ENCODE assay signal across 11 cellular contexts in the genomic region with DNA sequence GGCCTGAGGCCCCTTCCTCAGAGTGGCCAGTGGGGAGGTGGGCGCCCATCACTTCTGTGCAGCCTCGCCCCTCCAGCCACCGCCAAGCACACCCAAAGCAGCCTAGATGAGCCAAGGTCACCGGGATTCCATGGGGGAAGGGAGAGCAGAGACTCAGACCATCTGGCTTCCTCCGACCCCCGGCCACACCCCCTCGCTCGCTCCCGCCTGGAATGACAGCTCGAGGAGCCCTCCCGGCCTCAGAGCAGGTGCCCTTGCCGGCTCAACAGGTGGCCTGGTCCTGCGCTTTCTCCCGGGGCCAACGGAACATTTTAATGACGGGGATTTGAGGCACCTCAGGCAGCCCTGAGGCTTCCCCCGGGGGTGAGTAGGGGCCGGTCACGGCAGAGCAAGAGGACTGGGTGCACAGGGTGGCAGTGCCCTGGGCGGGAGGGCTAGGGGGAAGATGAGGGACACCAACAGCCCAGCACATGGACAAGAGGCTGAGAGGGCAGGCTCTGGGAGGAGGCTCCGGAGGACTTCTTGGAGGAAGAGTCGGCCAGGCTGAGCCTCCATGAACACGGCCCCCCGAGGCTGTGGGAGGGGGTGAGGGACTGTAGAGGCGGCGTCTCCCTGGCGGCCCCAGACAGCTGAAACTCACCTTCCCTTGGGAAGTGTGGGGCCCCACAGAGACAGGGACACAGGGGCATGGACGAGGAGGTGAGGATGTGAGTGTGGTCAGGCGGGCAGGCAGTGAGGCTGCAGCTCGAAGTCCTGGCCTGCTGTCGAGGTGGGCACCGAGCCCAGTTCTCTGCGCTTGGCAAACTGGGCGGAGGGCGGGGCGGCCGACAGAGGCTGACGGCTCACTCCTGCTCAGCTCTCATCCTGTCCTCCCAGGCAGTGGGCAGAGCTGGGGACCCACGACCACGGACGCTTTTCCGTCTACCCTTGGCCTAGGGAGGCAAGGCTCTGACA. TPM values are rescaled to one million over a fixed set of nuclear protein-coding genes. Genes with fewer than 3 reads are reported as not detected.
DNase-seq lines count a peak whose midpoint lies in the region; ATAC-seq lines count a peak whose summit lies in the region.
"Had no signal": no experiment of that assay in that cellular context is flagged by ENCODE, and none has a peak within 500 bp of the region (broad histone marks: within the 10 kb centered on the region; RNA-seq: fewer than 3 reads in every experiment).

No MANE protein-coding gene starts in this region.

- no peak for ATAC-seq in HG03175 (IDR thresholded peaks at IDR 0.05; ENCODE audit: unreplicated experiment)

- DNase-seq in A172 (ENCODE audit: low spot score), result peak; percentile 76
- DNase-seq in H4 (ENCODE audit: low spot score), result peak; percentile 78
- DNase-seq in RPMI8226, result peak; percentile 69
- peak; percentile 46 for DNase-seq in kidney tubule cell (ENCODE audit: low spot score)
- DNase-seq in iPS-NIHi11 (ENCODE audit: low spot score), result no peak
- DNase-seq in GM19240 (ENCODE audit: insufficient read length, low spot score), result no peak
- no peak for DNase-seq in activated CD4-positive, alpha-beta T cell treated with anti-CD3 and anti-CD28 coated beads for 4 hours
- DNase-seq: cortex of kidney, occipital lobe had no signal

RNA-seq across cellular contexts. Expression of a gene that starts 12.5 kb away (rescaled TPM):
- 2.9 TPM in 1 of 2 replicates, not detected in the other for total RNA-seq in A172 (2014; rRNA removed; shearing (Covaris generic))
- not detected in 2 replicates for total RNA-seq in H4 (2014; rRNA removed; shearing (Covaris generic))
- total RNA-seq: activated T-helper 2 cell treated with anti-CD3 and anti-CD28 coated beads, Interferon-gamma antibody, Interleukin-2, Interleukin-4, amounts not matched to agents 10 μg/mL and 5 μg/mL and 100 μg/mL, durations not matched to agents 14 hours and 24 hours and 36 hours; occipital lobe had no signal

RNA-seq across cellular contexts. Expression of a gene that starts 36.0 kb away (rescaled TPM):
- not detected in 2 replicates for total RNA-seq in A172 (2014; rRNA removed; shearing (Covaris generic))
- total RNA-seq in H4 (2014; rRNA removed; shearing (Covaris generic)), result not detected in 2 replicates
- total RNA-seq: activated T-helper 2 cell treated with anti-CD3 and anti-CD28 coated beads, Interferon-gamma antibody, Interleukin-2, Interleukin-4, amounts not matched to agents 10 μg/mL and 5 μg/mL and 100 μg/mL, durations not matched to agents 14 hours and 24 hours and 36 hours had no signal

RNA-seq across cellular contexts. Expression of a gene that starts 44.3 kb away (rescaled TPM):
- total RNA-seq in A172 (2014; rRNA removed; shearing (Covaris generic)), result 2.0 and 3.4 TPM in 2 replicates
- total RNA-seq in H4 (2014; rRNA removed; shearing (Covaris generic)), result 1.4 and 2.0 TPM in 2 replicates

Comparison
In these comparisons a context has a peak if more than half of its experiments do, and no peak if none do; other contexts are left out.
1. DNase-seq: peak in A172 (single experiment), H4 (single experiment), RPMI8226 (single experiment) and kidney tubule cell (single experiment); none in iPS-NIHi11 (single experiment), GM19240 (single experiment) and activated CD4-positive, alpha-beta T cell treated with anti-CD3 and anti-CD28 coated beads for 4 hours (0 of 2).